Comparison of ENCODE assay signal across 16 cellular contexts in genomic region chr18:3653859-3654441, GRCh38.
DNase-seq lines count a peak whose midpoint lies in the region; ATAC-seq and TF ChIP-seq lines count a peak whose summit lies in the region.
"Had no signal": no experiment of that assay in that cellular context is flagged by ENCODE, and none has a peak within 500 bp of the region (broad histone marks: within the 10 kb centered on the region; RNA-seq: fewer than 3 reads in every experiment).

No MANE protein-coding gene starts in this region.

- in situ Hi-C loops in brain microvascular endothelial cell (cut with HindIII; ENCODE audit: low pct_ligation_motif_present, low sequenced_read_pairs) (loop anchor here (25.0 kb wide), 1 partner anchor 367 kb away; no protein-coding TSS in a partner anchor), gastrocnemius medialis (cut with MboI; ENCODE audit: low sequenced_read_pairs in 4 of 4) (no loop called here)

- TF ChIP-seq POLR2A in gastrocnemius medialis (IDR thresholded peaks at IDR 0.05), result no peak

- H3K9ac ChIP-seq in SK-N-SH, result peak overlapping the region; percentile 63; the same call in 1 of the 2 replicates
- H3K9ac ChIP-seq: KMS-11 had no signal

- H3K36me3 ChIP-seq in SK-N-SH (replicated peaks in 1 of 2; ENCODE audit: control insufficient read depth in 1 of 2, insufficient read depth in 2 of 2, low read length in 1 of 2), result no peaks in the 10 kb centered on the region
- no peaks in the 10 kb centered on the region for H3K36me3 ChIP-seq in RWPE2 (ENCODE audit: low read depth)
- no peaks in the 10 kb centered on the region for H3K36me3 ChIP-seq in brain microvascular endothelial cell (replicated peaks)
- no peaks in the 10 kb centered on the region for H3K36me3 ChIP-seq in gastrocnemius medialis
- no peaks in the 10 kb centered on the region for H3K36me3 ChIP-seq in tibial artery
- H3K36me3 ChIP-seq: esophagus squamous epithelium, neutrophil had no signal

- no peak overlapping the region for H3K4me3 Mint-ChIP-seq in osteocyte (ENCODE audit: unreplicated experiment)

- ATAC-seq in SK-N-SH treated with all-trans-retinoic acid at 6 μM for 48 hours (no peak), RWPE2 (ENCODE audit: low read depth) (no peak), gastrocnemius medialis (no peak), GM19397 (IDR thresholded peaks at IDR 0.05; ENCODE audit: unreplicated experiment) (no peak)
- ATAC-seq: left ventricle myocardium superior had no signal

- peak overlapping the region; percentile 62 for H3K27ac Mint-ChIP-seq in osteocyte (ENCODE audit: unreplicated experiment)

- TF ChIP-seq EP300 in SK-N-SH (IDR thresholded peaks at IDR 0.05; ENCODE audit: borderline replicate concordance in 1 of 2, low read depth in 1 of 2, low read length in 1 of 2), result no peak

- H3K27me3 ChIP-seq in SK-N-SH (ENCODE audit: insufficient read depth), result no peaks in the 10 kb centered on the region
- H3K27me3 ChIP-seq in RWPE2 (ENCODE audit: insufficient read depth, poor library complexity, severe bottlenecking), result no peaks in the 10 kb centered on the region
- no peaks in the 10 kb centered on the region for H3K27me3 ChIP-seq in brain microvascular endothelial cell (replicated peaks)
- no peaks in the 10 kb centered on the region for H3K27me3 ChIP-seq in gastrocnemius medialis
- no peaks in the 10 kb centered on the region for H3K27me3 ChIP-seq in tibial artery
- H3K27me3 ChIP-seq: esophagus squamous epithelium, neutrophil had no signal

- H3K9me2 ChIP-seq in SK-N-SH, result no peaks in the 10 kb centered on the region

- H3K4me1 ChIP-seq in SK-N-SH (ENCODE audit: control insufficient read depth in 1 of 2, insufficient read depth in 2 of 2, low read depth in 1 of 2, low read length in 1 of 2) (peaks cover 15 to 29% of the 10 kb centered on the region in 2 experiments; a peak in 3 of 4 replicates), RWPE2 (ENCODE audit: insufficient read depth, poor library complexity, severe bottlenecking) (peaks cover 34% of the 10 kb centered on the region), gastrocnemius medialis (no peaks in the 10 kb centered on the region), tibial artery (peaks cover 5 to 38% (median 15%) of the 10 kb centered on the region in 4 donors)

- no peak overlapping the region for H3K4me3 ChIP-seq in SK-N-SH (ENCODE audit: low read depth in 2 of 2, low read length in 1 of 2)
- no peak overlapping the region for H3K4me3 ChIP-seq in RWPE2 (ENCODE audit: severe bottlenecking)
- H3K4me3 ChIP-seq in brain microvascular endothelial cell (ENCODE audit: low read depth, low read length), result no peak overlapping the region
- no peak overlapping the region for H3K4me3 ChIP-seq in gastrocnemius medialis
- H3K4me3 ChIP-seq in tibial artery, result no peak overlapping the region
- H3K4me3 ChIP-seq: esophagus squamous epithelium had no signal

- no peaks in the 10 kb centered on the region for H3K79me2 ChIP-seq in SK-N-SH (ENCODE audit: insufficient read depth)

- peaks cover 10% of the 10 kb centered on the region for H3F3A ChIP-seq in SK-N-SH (replicated peaks; ENCODE audit: insufficient read depth)

- 87% methylated on average over 12 of the region's 12 CpGs for WGBS in SK-N-SH (ENCODE audit: low lambda C conversion rate)

- H4K20me1 ChIP-seq in SK-N-SH (ENCODE audit: insufficient read depth), result no peaks in the 10 kb centered on the region

- peak overlapping the region; percentile 55; the same call in 1 of the 2 replicates for H3K4me2 ChIP-seq in SK-N-SH
- H3K4me2 ChIP-seq: KMS-11 had no signal

- H3K4me1 Mint-ChIP-seq in osteocyte (ENCODE audit: unreplicated experiment), result peaks cover 43% of the 10 kb centered on the region

- CTCF ChIA-PET in SK-N-SH (lab: Yijun Ruan, JAX), result interaction anchor here (0.6 to 1.8 kb wide), 3 partner anchors 12 to 58 kb away, joined by 3 to 10 read pairs (median 3); no protein-coding TSS in a partner anchor

- H3K36me3 Mint-ChIP-seq in osteocyte (ENCODE audit: unreplicated experiment), result no peaks in the 10 kb centered on the region

- TF ChIP-seq CTCF in SK-N-SH (IDR thresholded peaks at IDR 0.05) (no peak), RWPE2 (IDR thresholded peaks at IDR 0.05; ENCODE audit: poor library complexity, severe bottlenecking) (no peak), brain microvascular endothelial cell (IDR thresholded peaks at IDR 0.05; ENCODE audit: low read depth, low read length, missing control alignments) (no peak), osteocyte (IDR thresholded peaks at IDR 0.05) (no peak), gastrocnemius medialis (IDR thresholded peaks at IDR 0.05 in 4 of 5, conservative IDR thresholded peaks at IDR 0.05 in 1 of 5) (no peak), tibial artery (IDR thresholded peaks at IDR 0.05) (no peak)

- intact Hi-C loops in gastrocnemius medialis (cut with DNase I; ENCODE audit: low total_unique reads) (no loop called here), tibial artery (cut with DNase I; ENCODE audit: low total_unique reads) (no loop called here)

- H3K27ac ChIP-seq in SK-N-SH (ENCODE audit: low read depth in 2 of 2, low read length in 1 of 2) (peak overlapping the region; percentile 11 to 97; a peak in 2 of 4 replicates), RWPE2 (ENCODE audit: poor library complexity, severe bottlenecking) (peak overlapping the region; percentile 67), brain microvascular endothelial cell (peak overlapping the region; percentile 97), gastrocnemius medialis (no peak overlapping the region), tibial artery (no peak overlapping the region)
- H3K27ac ChIP-seq: KMS-11, neutrophil had no signal

- POLR2A ChIA-PET in SK-N-SH (lab: Yijun Ruan, JAX), result no interaction called here

- H2AFZ ChIP-seq in SK-N-SH (ENCODE audit: low read depth), result no peak overlapping the region

- no peaks in the 10 kb centered on the region for H3K9me3 Mint-ChIP-seq in osteocyte (ENCODE audit: unreplicated experiment)

- no peaks in the 10 kb centered on the region for H3K27me3 Mint-ChIP-seq in osteocyte (ENCODE audit: unreplicated experiment)

- no peaks in the 10 kb centered on the region for H3K9me3 ChIP-seq in SK-N-SH
- no peaks in the 10 kb centered on the region for H3K9me3 ChIP-seq in RWPE2 (ENCODE audit: severe bottlenecking)
- no peaks in the 10 kb centered on the region for H3K9me3 ChIP-seq in gastrocnemius medialis
- H3K9me3 ChIP-seq in tibial artery, result no peaks in the 10 kb centered on the region
- H3K9me3 ChIP-seq: esophagus squamous epithelium, neutrophil had no signal

- peak; percentile 20 for DNase-seq in SK-N-SH
- no peak for DNase-seq in RWPE2 (ENCODE audit: low spot score)
- DNase-seq in brain microvascular endothelial cell, result no peak
- no peak for DNase-seq in osteocyte (ENCODE audit: extremely low spot score, unreplicated experiment)
- no peak for DNase-seq in gastrocnemius medialis
- no peak for DNase-seq in tibial artery
- DNase-seq: 8988T, esophagus squamous epithelium, left ventricle myocardium superior, NCI-H1694, NCI-H526, SIG-M5 had no signal

- TF ChIP-seq RAD21 in SK-N-SH (IDR thresholded peaks at IDR 0.05; ENCODE audit: low read length), result no peak

TF ChIP-seq in SK-N-SH, 30 proteins besides CTCF, POLR2A, EP300 and RAD21:
- TF ChIP-seq YY1 (IDR thresholded peaks at IDR 0.05; ENCODE audit: low read depth), result no peak
- no peak for TF ChIP-seq USF2 (IDR thresholded peaks at IDR 0.05; ENCODE audit: borderline replicate concordance, low read depth, low read length)
- TF ChIP-seq ELF1 (IDR thresholded peaks at IDR 0.05), result no peak
- no peak for TF ChIP-seq JUND (IDR thresholded peaks at IDR 0.05)
- TF ChIP-seq USF1 (IDR thresholded peaks at IDR 0.05; ENCODE audit: borderline replicate concordance, low read depth), result no peak

TF ChIP-seq in SK-N-SH treated with all-trans-retinoic acid at 6 μM for 48 hours, 23 proteins besides CTCF, POLR2A, EP300 and RAD21:
- TF ChIP-seq TOX (CRISPR knock-in tag; IDR thresholded peaks at IDR 0.05; ENCODE audit: borderline replicate concordance), result no peak
- no peak for TF ChIP-seq ZNF565 (CRISPR knock-in tag; conservative IDR thresholded peaks at IDR 0.05; ENCODE audit: low read depth)
- TF ChIP-seq ZFP3 (CRISPR knock-in tag; IDR thresholded peaks at IDR 0.05), result no peak; the same call in 1 of the 2 replicates
- no peak for TF ChIP-seq CREB5 (CRISPR knock-in tag; IDR thresholded peaks at IDR 0.05; ENCODE audit: low read depth)

Comparison
In these comparisons a context has a peak if more than half of its experiments do, and no peak if none do; other contexts are left out.
1. H3K27ac ChIP-seq: peak in SK-N-SH (2 of 2), RWPE2 (single experiment) and brain microvascular endothelial cell (single experiment); none in gastrocnemius medialis (0 of 4) and tibial artery (0 of 2).